In genomic region chr3:158768881-158769518, GRCh38 we compare ENCODE assay signal across 10 cellular contexts. TPM values are rescaled to one million over a fixed set of nuclear protein-coding genes. Genes with fewer than 3 reads are reported as not detected.
DNase-seq lines count a peak whose midpoint lies in the region; ATAC-seq, FAIRE-seq and TF ChIP-seq lines count a peak whose summit lies in the region.
"Had no signal": no experiment of that assay in that cellular context is flagged by ENCODE, and none has a peak within 500 bp of the region (broad histone marks: within the 10 kb centered on the region; RNA-seq: fewer than 3 reads in every experiment).

No MANE protein-coding gene starts in this region.

- ATAC-seq in left lobe of liver = peak; percentile 57

- DNase-seq in HFF-Myc (ENCODE audit: extremely low read depth, low read depth) (peak; percentile 90), bronchial epithelial cell (ENCODE audit: low read depth) (peak; percentile 76), left lobe of liver (ENCODE audit: low spot score) (no peak), Ammon's horn (ENCODE audit: low spot score) (no peak), head of caudate nucleus (no peak), middle frontal gyrus (ENCODE audit: extremely low spot score, low spot score) (no peak), occipital lobe (lab: John Stamatoyannopoulos, UW) (no peak)

- no peak overlapping the region for H3K9ac ChIP-seq in stomach smooth muscle (ENCODE audit: low read length in 2 of 2)

- H3K4me3 ChIP-seq in HFF-Myc (replicated peaks; ENCODE audit: low read depth, low read length) = peak overlapping the region; percentile 9; the same call in 1 of the 2 replicates
- H3K4me3 ChIP-seq in bronchial epithelial cell (ENCODE audit: low read depth, low read length) = no peak overlapping the region
- H3K4me3 ChIP-seq in stomach smooth muscle (ENCODE audit: low read length in 2 of 2) = peak overlapping the region; percentile 9 to 40
- H3K4me3 ChIP-seq: HAP-1 had no signal

- FAIRE-seq in bronchial epithelial cell (lab: Jason Lieb, UNC) = no peak

- intact Hi-C loops in head of caudate nucleus (cut with DNase I) = no loop called here

- no peaks in the 10 kb centered on the region for H3K27me3 ChIP-seq in bronchial epithelial cell (ENCODE audit: control insufficient read depth, insufficient read depth, low read length)
- no peaks in the 10 kb centered on the region for H3K27me3 ChIP-seq in stomach smooth muscle (ENCODE audit: control insufficient read depth in 1 of 2, insufficient read depth in 2 of 2, low read length in 2 of 2)
- H3K27me3 ChIP-seq: neutrophil had no signal

- no peaks in the 10 kb centered on the region for H3K9me3 ChIP-seq in stomach smooth muscle (ENCODE audit: control insufficient read depth in 2 of 2, low read length in 2 of 2)
- H3K9me3 ChIP-seq: HAP-1, neutrophil had no signal

- H3K4me1 ChIP-seq in stomach smooth muscle (ENCODE audit: control insufficient read depth, insufficient read depth, low read length) = peaks cover 30% of the 10 kb centered on the region
- H3K4me1 ChIP-seq: HAP-1 had no signal

- H3K36me3 ChIP-seq in bronchial epithelial cell (ENCODE audit: control insufficient read depth, insufficient read depth, low read length) = no peaks in the 10 kb centered on the region
- H3K36me3 ChIP-seq in stomach smooth muscle (ENCODE audit: control insufficient read depth in 2 of 2, insufficient read depth in 2 of 2, low read length in 2 of 2) = no peaks in the 10 kb centered on the region
- H3K36me3 ChIP-seq: HAP-1, neutrophil had no signal

- peak overlapping the region; percentile 70 for H3K27ac ChIP-seq in stomach smooth muscle (ENCODE audit: low read length)
- H3K27ac ChIP-seq: neutrophil had no signal

- no peak for TF ChIP-seq CTCF in HFF-Myc (IDR thresholded peaks at IDR 0.05; ENCODE audit: low read depth, low read length, missing control alignments)
- no peak for TF ChIP-seq CTCF in bronchial epithelial cell (IDR thresholded peaks at IDR 0.05; ENCODE audit: insufficient read depth, low read length, severe bottlenecking)

RNA-seq across cellular contexts. Expression of gene MFSD1, which starts 32.9 kb away (rescaled TPM):
- total RNA-seq in bronchial epithelial cell (57.1 and 63.6 TPM in 2 replicates), left lobe of liver (28.5 TPM), occipital lobe (49.3 TPM)

RNA-seq across cellular contexts. Expression of gene RARRES1, which starts 36.7 kb away (rescaled TPM):
- total RNA-seq in bronchial epithelial cell (2.4 TPM in 1 of 2 replicates, not detected in the other), left lobe of liver (1.3 TPM), occipital lobe (1.4 TPM)

Comparison
In these comparisons a context has a peak if more than half of its experiments do, and no peak if none do; other contexts are left out.
1. DNase-seq: peak in HFF-Myc (single experiment) and bronchial epithelial cell (single experiment); none in left lobe of liver (single experiment), Ammon's horn (single experiment), head of caudate nucleus (0 of 42), middle frontal gyrus (single experiment) and occipital lobe (single experiment).